ENCODE assay signal across 9 cellular contexts in the genomic region with DNA sequence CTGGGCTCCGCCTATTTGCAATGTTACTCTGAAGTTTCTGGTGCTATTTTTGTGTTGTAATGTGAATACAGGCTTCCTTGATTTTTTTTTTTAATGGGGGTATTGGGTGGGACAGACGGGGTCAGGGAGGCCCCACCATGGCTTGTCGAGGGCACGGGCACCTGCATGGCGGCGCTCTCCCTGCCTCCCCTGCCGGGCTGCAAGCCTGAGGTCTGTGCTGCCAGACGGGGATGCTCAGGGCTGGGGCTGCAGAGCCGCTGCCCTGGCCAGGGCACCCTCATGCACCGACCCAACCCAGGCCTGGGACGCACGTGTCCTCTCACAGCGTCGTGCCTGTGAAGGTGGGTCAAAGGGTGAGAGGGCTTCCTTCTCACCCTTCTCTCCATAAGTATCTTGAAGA.
"Had no signal": no experiment of that assay in that cellular context is flagged by ENCODE, and none has a peak within 500 bp of the region (broad histone marks: within the 10 kb centered on the region; RNA-seq: fewer than 3 reads in every experiment).

No MANE protein-coding gene starts in this region.

- H2AFZ ChIP-seq: GM23248 had no signal

- ATAC-seq: HCT116, K562 had no signal

- H3K4me3 ChIP-seq: GM23248, HAP-1, K562 had no signal

- H3K9ac ChIP-seq: GM23248 had no signal

- H3K9me3 ChIP-seq: HAP-1 had no signal

- FAIRE-seq: HTR-8/SVneo, K562 had no signal

- H3K27ac ChIP-seq: GM23248 had no signal

- H3K4me1 ChIP-seq: HAP-1 had no signal

- H3K36me3 ChIP-seq: HAP-1 had no signal

- DNase-seq: GM23248, GOT3, H7, HFFc6, KG1 had no signal
